ENCODE assay signal across 8 cellular contexts in the genomic region with DNA sequence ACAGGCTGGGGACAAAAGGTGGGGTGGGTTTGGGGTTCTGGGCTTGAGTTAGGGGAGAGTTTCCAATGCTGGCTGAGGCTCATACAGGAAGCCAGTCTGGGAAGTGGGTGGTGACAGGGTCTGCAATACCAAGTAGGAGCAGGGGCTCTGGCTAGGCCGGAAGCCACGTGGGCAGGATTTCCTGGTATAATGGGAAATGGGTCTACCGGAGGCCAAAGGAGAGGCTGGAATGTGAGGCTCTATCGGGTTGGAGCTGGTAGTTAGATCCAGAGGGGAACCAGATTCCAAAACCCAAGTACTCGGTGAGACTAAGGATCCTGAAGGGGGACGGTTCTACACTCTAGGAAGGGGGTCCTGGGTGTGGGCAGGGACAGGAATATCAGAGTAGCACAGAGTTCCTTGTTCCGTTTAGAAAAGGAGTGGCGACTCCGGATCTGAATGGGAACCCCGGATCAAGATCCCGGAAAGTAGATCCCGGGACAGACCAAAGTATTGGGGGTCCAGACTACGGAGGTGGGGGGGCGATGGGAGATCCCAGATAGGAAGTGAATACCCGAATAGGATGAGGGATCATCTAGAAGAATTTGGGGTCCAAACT. TPM values are rescaled to one million over a fixed set of nuclear protein-coding genes. Genes with fewer than 3 reads are reported as not detected.
DNase-seq lines count a peak whose midpoint lies in the region; TF ChIP-seq lines count a peak whose summit lies in the region.

No MANE protein-coding gene starts in this region.

- no peaks in the 10 kb centered on the region for H3K27me3 ChIP-seq in CD4-positive, alpha-beta memory T cell (ENCODE audit: insufficient read depth, low read length)
- H3K27me3 ChIP-seq in vagina, result no peaks in the 10 kb centered on the region

- peak overlapping the region; percentile 90 to 97 (median 96) for H3K4me3 Mint-ChIP-seq in CD4-positive, alpha-beta memory T cell
- peak overlapping the region; percentile 99 for H3K4me3 Mint-ChIP-seq in MCF 10A (ENCODE audit: unreplicated experiment)

- H3K27ac ChIP-seq in CD4-positive, alpha-beta memory T cell (ENCODE audit: low read depth, low read length), result peak overlapping the region; percentile 92
- peak overlapping the region; percentile 67 for H3K27ac ChIP-seq in vagina

- TF ChIP-seq CTCF in LNCaP clone FGC (IDR thresholded peaks at IDR 0.05; ENCODE audit: control insufficient read depth, extremely low read depth, insufficient read depth) (no peak), MCF 10A (IDR thresholded peaks at IDR 0.05; ENCODE audit: unreplicated experiment) (no peak), lower leg skin (IDR thresholded peaks at IDR 0.05) (no peak), vagina (IDR thresholded peaks at IDR 0.05) (no peak)

- no peaks in the 10 kb centered on the region for H3K36me3 ChIP-seq in CD4-positive, alpha-beta memory T cell (ENCODE audit: insufficient read depth, low read length)
- no peaks in the 10 kb centered on the region for H3K36me3 ChIP-seq in vagina

- H3K27me3 Mint-ChIP-seq in CD4-positive, alpha-beta memory T cell, result peaks cover 0 to 2% of the 10 kb centered on the region in 2 donors
- peaks cover 4% of the 10 kb centered on the region for H3K27me3 Mint-ChIP-seq in MCF 10A (ENCODE audit: insufficient read depth, unreplicated experiment)

- peaks cover 68% of the 10 kb centered on the region for H3K4me1 ChIP-seq in CD4-positive, alpha-beta memory T cell (ENCODE audit: insufficient read depth, low read length)
- peaks cover 53% of the 10 kb centered on the region for H3K4me1 ChIP-seq in vagina

- no TSS peak for BruUV-seq in MCF 10A (replicated peaks; lab: Mats Ljungman, UMichigan)

- intact Hi-C loops in CD4-positive, alpha-beta memory T cell (cut with micrococcal nuclease), result loop anchor here (1.0 to 10.0 kb wide), 6 partner anchors 14 to 298 kb away; a partner anchor contains a TSS
- intact Hi-C loops in MCF 10A (cut with micrococcal nuclease), result loop anchor here (2.0 to 5.0 kb wide), 2 partner anchors 22 to 170 kb away; no protein-coding TSS in a partner anchor
- intact Hi-C loops in lower leg skin (cut with DNase I; ENCODE audit: low total_unique reads), result no loop called here
- intact Hi-C loops in vagina (cut with DNase I), result loop anchor here (5.0 kb wide), 1 partner anchor 165 kb away; a partner anchor contains a TSS

- peaks cover 34 to 82% (median 58%) of the 10 kb centered on the region in 4 donors for H3K4me1 Mint-ChIP-seq in CD4-positive, alpha-beta memory T cell
- peaks cover 13% of the 10 kb centered on the region for H3K4me1 Mint-ChIP-seq in MCF 10A (ENCODE audit: insufficient read depth, unreplicated experiment)

- CTCF ChIA-PET in CD4-positive, alpha-beta memory T cell (lab: Charles Lee; ENCODE audit: partially characterized antibody), result interaction anchor here (1.3 to 11.6 kb wide), 6 partner anchors 11 to 461 kb away, joined by 3 to 379 read pairs (median 35); a partner anchor contains a TSS
- CTCF ChIA-PET in MCF 10A (lab: Yijun Ruan, JAX), result interaction anchor here (1.2 to 5.5 kb wide), 6 partner anchors 11 to 142 kb away, joined by 3 to 74 read pairs (median 9); no protein-coding TSS in a partner anchor

- POLR2A ChIA-PET in CD4-positive, alpha-beta memory T cell (lab: Charles Lee; ENCODE audit: partially characterized antibody), result interaction anchor here (1.0 to 20.6 kb wide), 6 partner anchors 10 to 208 kb away, joined by 3 to 470 read pairs (median 5); a partner anchor contains a TSS
- POLR2A ChIA-PET in MCF 10A (lab: Yijun Ruan, JAX), result interaction anchor here (0.7 to 3.2 kb wide), 13 partner anchors 10 to 251 kb away, joined by 3 to 17 read pairs (median 4); a partner anchor contains a TSS

- H3K4me3 ChIP-seq in CD4-positive, alpha-beta memory T cell (ENCODE audit: low read length in 2 of 2), result peak overlapping the region; percentile 99 to 100
- peak overlapping the region; percentile 100 for H3K4me3 ChIP-seq in LNCaP clone FGC (ENCODE audit: low read depth, low read length)
- peak overlapping the region; percentile 81 for H3K4me3 ChIP-seq in lower leg skin (ENCODE audit: low read depth, poor library complexity, severe bottlenecking)
- peak overlapping the region; percentile 90 to 97 for H3K4me3 ChIP-seq in vagina

- peaks cover 0 to 4% (median 0%) of the 10 kb centered on the region in 8 donors for H3K9me3 Mint-ChIP-seq in CD4-positive, alpha-beta memory T cell
- H3K9me3 Mint-ChIP-seq in MCF 10A (ENCODE audit: unreplicated experiment), result no peaks in the 10 kb centered on the region

- DNase-seq in CD4-positive, alpha-beta memory T cell, result no peak
- DNase-seq in LNCaP clone FGC (ENCODE audit: low read depth) (no peak), MCF 10A (ENCODE audit: unreplicated experiment) (peak; percentile 36), lower leg skin (ENCODE audit: low spot score in 2 of 2) (no peak), vagina (ENCODE audit: extremely low spot score in 2 of 2) (no peak), NAMALWA (ENCODE audit: low spot score) (no peak), GF-D8 (lab: John Stamatoyannopoulos, UW) (no peak), SKM-1 treated with dmso at 0.1 percent for 144 hours (lab: John Stamatoyannopoulos, UW; ENCODE audit: unreplicated experiment) (no peak)

- 0 to 1% methylated on average over 15 of the region's 15 CpGs for WGBS in lower leg skin, 2 donors

- H3K9me3 ChIP-seq in CD4-positive, alpha-beta memory T cell (ENCODE audit: control insufficient read depth in 1 of 2, low read length in 2 of 2), result no peaks in the 10 kb centered on the region
- H3K9me3 ChIP-seq in vagina, result no peaks in the 10 kb centered on the region

- peaks cover 0 to 31% of the 10 kb centered on the region in 2 donors for H3K36me3 Mint-ChIP-seq in CD4-positive, alpha-beta memory T cell
- H3K36me3 Mint-ChIP-seq in MCF 10A (ENCODE audit: insufficient read depth, unreplicated experiment), result peaks cover 33% of the 10 kb centered on the region

- peak overlapping the region; percentile 96 to 99 (median 98) for H3K27ac Mint-ChIP-seq in CD4-positive, alpha-beta memory T cell
- peak overlapping the region; percentile 98 for H3K27ac Mint-ChIP-seq in MCF 10A (ENCODE audit: low read depth, unreplicated experiment)

- TF ChIP-seq POLR2A in lower leg skin (IDR thresholded peaks at IDR 0.05) (no peak), vagina (IDR thresholded peaks at IDR 0.05) (no peak)

RNA-seq across cellular contexts. Expression of a gene that starts 0.8 kb away (rescaled TPM):
- total RNA-seq in CD4-positive, alpha-beta memory T cell, result 100 to 1,000 TPM; 180 to 185 TPM
- polyA plus RNA-seq in CD4-positive, alpha-beta memory T cell, result 10 to 100 TPM; 51.8 to 87.1 TPM
- 164 and 188 TPM in 2 replicates for total RNA-seq in MCF 10A (2022)
- total RNA-seq in lower leg skin, result 100 to 1,000 TPM in 3 of 4 donors, 10 to 100 TPM in 1; 92.8 to 142 (median 120) TPM
- total RNA-seq in vagina, result 112 TPM

RNA-seq across cellular contexts. Expression of a gene that starts 17.8 kb away (rescaled TPM):
- total RNA-seq in CD4-positive, alpha-beta memory T cell, result 1 to 10 TPM; 2.5 to 3.3 TPM
- 1 to 10 TPM in 1 of 2 donors, under 1 TPM in 1; 0.81 to 5.6 TPM for polyA plus RNA-seq in CD4-positive, alpha-beta memory T cell
- total RNA-seq in MCF 10A (2022) (0.42 and 0.49 TPM in 2 replicates), lower leg skin (1 to 10 TPM; 4.1 to 6.8 (median 5.7) TPM), vagina (16.7 TPM)

RNA-seq across cellular contexts. Expression of a gene that starts 22.2 kb away (rescaled TPM):
- 100 to 1,000 TPM; 297 to 314 TPM for total RNA-seq in CD4-positive, alpha-beta memory T cell
- 10 to 100 TPM; 33.3 to 77.2 TPM for polyA plus RNA-seq in CD4-positive, alpha-beta memory T cell
- total RNA-seq in MCF 10A (2022) (75.0 and 83.7 TPM in 2 replicates), lower leg skin (100 to 1,000 TPM in 1 of 4 donors, 10 to 100 TPM in 3; 48.2 to 115 (median 64.8) TPM), vagina (115 TPM)
